In genomic region chr14:53444677-53445312, GRCh38 we compare ENCODE assay signal across 19 cellular contexts.
"Had no signal": no experiment of that assay in that cellular context is flagged by ENCODE, and none has a peak within 500 bp of the region (broad histone marks: within the 10 kb centered on the region; RNA-seq: fewer than 3 reads in every experiment).

No MANE protein-coding gene starts in this region.

- ATAC-seq: effector memory CD8-positive, alpha-beta T cell; left lung; naive thymus-derived CD8-positive, alpha-beta T cell; psoas muscle; right cardiac atrium; stimulated activated naive B cell treated with anti-CD40 and anti-IgM and Interleukin-4, amounts not matched to agents 10 μg/mL and 1 μg/mL and 100 μg/mL, for 72 hours had no signal

- FAIRE-seq: endometrium, frontal cortex, keratinocyte had no signal

- DNase-seq: cortex of kidney; effector memory CD8-positive, alpha-beta T cell; left lung; mesendoderm; midbrain; naive thymus-derived CD8-positive, alpha-beta T cell; nephron progenitor cell; occipital lobe; ovary; posterior cingulate gyrus; psoas muscle; right cardiac atrium; spleen; stimulated activated CD4-positive, alpha-beta T cell treated with anti-CD3 and anti-CD28 coated beads, Interleukin-4, amount 100 ng/mL, for 4 hours; stimulated activated naive B cell treated with anti-CD40 and anti-IgM and Interleukin-4, amounts not matched to agents 10 μg/mL and 1 μg/mL and 100 μg/mL, for 72 hours; upper lobe of left lung had no signal
